Comparison of ENCODE assay signal across 14 cellular contexts in genomic region chr17:41211845-41212466, GRCh38. TPM values are rescaled to one million over a fixed set of nuclear protein-coding genes. Genes with fewer than 3 reads are reported as not detected.
DNase-seq lines count a peak whose midpoint lies in the region; TF ChIP-seq lines count a peak whose summit lies in the region.
"Had no signal": no experiment of that assay in that cellular context is flagged by ENCODE, and none has a peak within 500 bp of the region (broad histone marks: within the 10 kb centered on the region; RNA-seq: fewer than 3 reads in every experiment).

No MANE protein-coding gene starts in this region.

- no peaks in the 10 kb centered on the region for H3K9me3 ChIP-seq in osteoblast (ENCODE audit: low read depth, low read length)
- H3K9me3 ChIP-seq: stomach had no signal

- H3K27ac ChIP-seq in osteoblast (ENCODE audit: low read depth, low read length) = no peak overlapping the region
- H3K27ac ChIP-seq: 22Rv1, stomach had no signal

- H4K20me1 ChIP-seq in osteoblast (ENCODE audit: insufficient read depth, low read length) = no peaks in the 10 kb centered on the region

- H2AFZ ChIP-seq in osteoblast (ENCODE audit: low read length) = no peak overlapping the region

- no peaks in the 10 kb centered on the region for H3K27me3 ChIP-seq in osteoblast (ENCODE audit: insufficient read depth, low read length)

- no peak overlapping the region for H3K4me3 ChIP-seq in osteoblast (ENCODE audit: insufficient read depth, low read length)
- H3K4me3 ChIP-seq: stomach had no signal

- H3K79me2 ChIP-seq in osteoblast (ENCODE audit: insufficient read depth, low read length) = no peaks in the 10 kb centered on the region

- H3K36me3 ChIP-seq in osteoblast (ENCODE audit: insufficient read depth, low read length) = no peaks in the 10 kb centered on the region
- H3K36me3 ChIP-seq: stomach had no signal

- TF ChIP-seq CTCF in osteoblast (IDR thresholded peaks at IDR 0.05; ENCODE audit: extremely low read depth, low read depth, low read length) = no peak

- peak; percentile 12 for DNase-seq in DMS 273 (lab: John Stamatoyannopoulos, UW; ENCODE audit: unreplicated experiment)
- DNase-seq in DMS 273 treated with DMSO at 0.1 percent for 48 hours (lab: John Stamatoyannopoulos, UW) = no peak
- DNase-seq in NAMALWA (ENCODE audit: low spot score) = peak; percentile 26
- DNase-seq in SW480 (ENCODE audit: low spot score) = peak; percentile 8
- peak; percentile 69 for DNase-seq in osteoblast (ENCODE audit: insufficient read length, low spot score, missing footprints)
- no peak for DNase-seq in GF-D8 (lab: John Stamatoyannopoulos, UW)
- no peak for DNase-seq in DMS114 treated with DMSO at 0.1 percent for 48 hours (lab: John Stamatoyannopoulos, UW; ENCODE audit: unreplicated experiment)
- DNase-seq in cerebellar cortex (ENCODE audit: low spot score) = no peak
- DNase-seq: activated CD4-positive, alpha-beta T cell treated with anti-CD3 and anti-CD28 coated beads, Interleukin-2, amount 50 U/mL, for 4 hours; NCI-H1694 treated with DMSO at 0.1 percent for 48 hours; stimulated activated CD4-positive, alpha-beta T cell treated with anti-CD3 and anti-CD28 coated beads, Interleukin-15, amount 100 ng/mL, for 24 hours; stomach had no signal

- peaks cover 5% of the 10 kb centered on the region for H3K4me1 ChIP-seq in osteoblast (ENCODE audit: insufficient read depth, low read length)
- H3K4me1 ChIP-seq: stomach had no signal

- H3K4me2 ChIP-seq in osteoblast (ENCODE audit: insufficient read depth, low read length) = no peak overlapping the region

RNA-seq across cellular contexts. Expression of gene KRTAP9-2, which starts 14.5 kb away (rescaled TPM):
- not detected in 2 replicates for total RNA-seq in osteoblast
- total RNA-seq: naive thymus-derived CD4-positive, alpha-beta T cell; stomach had no signal

RNA-seq across cellular contexts. Expression of gene KRTAP9-3, which starts 20.3 kb away (rescaled TPM):
- total RNA-seq in osteoblast = not detected in 2 replicates
- total RNA-seq: naive thymus-derived CD4-positive, alpha-beta T cell; stomach had no signal

RNA-seq across cellular contexts. Expression of gene KRTAP9-1, which starts 22.3 kb away (rescaled TPM):
- not detected in 2 replicates for total RNA-seq in osteoblast
- total RNA-seq: naive thymus-derived CD4-positive, alpha-beta T cell; stomach had no signal

RNA-seq across cellular contexts. Expression of gene KRTAP9-8, which starts 25.8 kb away (rescaled TPM):
- total RNA-seq in osteoblast = not detected in 2 replicates
- total RNA-seq: naive thymus-derived CD4-positive, alpha-beta T cell; stomach had no signal

RNA-seq across cellular contexts. Expression of gene KRTAP4-1, which starts 27.2 kb away (rescaled TPM):
- not detected in 2 replicates for total RNA-seq in osteoblast
- total RNA-seq: naive thymus-derived CD4-positive, alpha-beta T cell; stomach had no signal

Comparison
In these comparisons a context has a peak if more than half of its experiments do, and no peak if none do; other contexts are left out.
1. DNase-seq: peak in DMS 273 (single experiment), NAMALWA (single experiment), SW480 (single experiment) and osteoblast (single experiment); none in DMS 273 treated with DMSO at 0.1 percent for 48 hours (single experiment), GF-D8 (single experiment), DMS114 treated with DMSO at 0.1 percent for 48 hours (single experiment) and cerebellar cortex (single experiment).